32 cellular contexts compared by ENCODE assay signal in genomic region chr13:55394470-55394869, GRCh38.
"Had no signal": no experiment of that assay in that cellular context is flagged by ENCODE, and none has a peak within 500 bp of the region (broad histone marks: within the 10 kb centered on the region; RNA-seq: fewer than 3 reads in every experiment).

No MANE protein-coding gene starts in this region.

- DNase-seq: Kasumi-1, KG1, MG63, NCI-H1048, NCI-H1092 treated with DMSO at 0.1 percent for 48 hours, NCI-H1105 treated with DMSO at 0.1 percent for 48 hours, NCI-H1417, NCI-H1436, NCI-H146, NCI-H1694, NCI-H187, NCI-H1930, NCI-H2029 treated with DMSO at 0.1 percent for 48 hours, NCI-H2081 treated with DMSO at 0.1 percent for 48 hours, NCI-H2107, NCI-H2171, NCI-H226, NCI-H510A, NCI-H524, NCI-H526, NCI-H69, NCI-H748 treated with DMSO at 0.1 percent for 48 hours, NCI-H82, PC-9, SHP77, SIG-M5, SJCRH30 had no signal

- H2AFZ ChIP-seq: PC-9 had no signal

- H3K27ac ChIP-seq: PC-9, RWPE1, SJCRH30, SK-N-MC had no signal

- H3K27me3 ChIP-seq: MG63, SJCRH30 had no signal

- H3K4me2 ChIP-seq: PC-9 had no signal

- ATAC-seq: Panc1, Right ventricle myocardium inferior, SK-N-SH treated with all-trans-retinoic acid at 6 μM for 48 hours had no signal

- H3K36me3 ChIP-seq: MG63, SJCRH30 had no signal

- H3K4me1 ChIP-seq: SJCRH30 had no signal

- H3K4me3 ChIP-seq: MG63, PC-9, SJCRH30, SK-N-MC had no signal

- H3K9me3 ChIP-seq: MG63, SJCRH30 had no signal
